In genomic region chr11:45182902-45183301, GRCh38 we compare ENCODE assay signal across 8 cellular contexts. TPM values are rescaled to one million over a fixed set of nuclear protein-coding genes. Genes with fewer than 3 reads are reported as not detected.
DNase-seq lines count a peak whose midpoint lies in the region; ATAC-seq, FAIRE-seq and TF ChIP-seq lines count a peak whose summit lies in the region.

No MANE protein-coding gene starts in this region.

- H3K4me1 ChIP-seq in cardiac muscle cell (ENCODE audit: low read depth) (peaks cover 12% of the 10 kb centered on the region), Panc1 (ENCODE audit: control insufficient read depth, insufficient read depth, low read length) (peaks cover 15% of the 10 kb centered on the region), transverse colon (peaks cover 3 to 21% (median 15%) of the 10 kb centered on the region in 4 donors)

- in situ Hi-C loops in Panc1 (cut with HindIII; ENCODE audit: low pct_unique_long_range_greater_than_20kb, low sequenced_read_pairs) (no loop called here), transverse colon (cut with MboI; ENCODE audit: low pct_ligation_motif_present in 1 of 4, low pct_unique_long_range_greater_than_20kb in 1 of 4, low sequenced_read_pairs in 3 of 4) (no loop called here)

- CTCF ChIA-PET in Panc1 (lab: Charles Lee): no interaction called here

- no peak for TF ChIP-seq EP300 in transverse colon (IDR thresholded peaks at IDR 0.05; ENCODE audit: low read depth)

- no peak overlapping the region for H3K4me3 ChIP-seq in cardiac muscle cell
- H3K4me3 ChIP-seq in Panc1 (ENCODE audit: low read depth in 2 of 2, low read length in 2 of 2): no peak overlapping the region
- H3K4me3 ChIP-seq in transverse colon: no peak overlapping the region

- ATAC-seq in Right ventricle myocardium inferior (no peak), Panc1 (no peak), HG02981 (IDR thresholded peaks at IDR 0.05; ENCODE audit: unreplicated experiment) (no peak)

- TF ChIP-seq POLR2A in transverse colon (IDR thresholded peaks at IDR 0.05): no peak

- TF ChIP-seq CTCF in cardiac muscle cell (IDR thresholded peaks at IDR 0.05; ENCODE audit: low read depth, low read length): peak; percentile 61
- TF ChIP-seq CTCF in Panc1 (IDR thresholded peaks at IDR 0.05): peak; percentile 75
- peak; percentile 47 to 64 (median 53) for TF ChIP-seq CTCF in transverse colon (IDR thresholded peaks at IDR 0.05)

- H3K27ac ChIP-seq in cardiac muscle cell (no peak overlapping the region), Panc1 (ENCODE audit: low read length) (no peak overlapping the region), transverse colon (peak overlapping the region in 1 of 4 donors; percentile 6)

- peaks cover 8% of the 10 kb centered on the region for H3K36me3 ChIP-seq in cardiac muscle cell
- no peaks in the 10 kb centered on the region for H3K36me3 ChIP-seq in Panc1 (ENCODE audit: control insufficient read depth, insufficient read depth, low read length)
- H3K36me3 ChIP-seq in transverse colon: no peaks in the 10 kb centered on the region

- 96% methylated on average over 14 of the region's 14 CpGs; no CpG with 5 or more reads in 1 of the 2 donors for WGBS in transverse colon (ENCODE audit: low coverage in 1 of 2), 2 donors

- intact Hi-C loops in Right ventricle myocardium inferior (cut with DNase I) (loop anchor here (1.0 to 5.0 kb wide), 2 partner anchors 27 to 36 kb away; partner anchors contain the start of gene PRDM11), Panc1 (cut with micrococcal nuclease; ENCODE audit: unreplicated experiment) (no loop called here), transverse colon (cut with DNase I; ENCODE audit: low total_unique reads) (no loop called here)

- POLR2A ChIA-PET in Panc1 (lab: Charles Lee): no interaction called here

- no peak for FAIRE-seq in HTR-8/SVneo (lab: Jason Lieb, UNC)

- no peaks in the 10 kb centered on the region for H3K27me3 ChIP-seq in cardiac muscle cell
- no peaks in the 10 kb centered on the region for H3K27me3 ChIP-seq in Panc1 (ENCODE audit: control insufficient read depth, insufficient read depth, low read length)
- H3K27me3 ChIP-seq in transverse colon: no peaks in the 10 kb centered on the region

- no TSS peak for BruUV-seq in Panc1 (replicated peaks; lab: Mats Ljungman, UMichigan)

- H3K9me3 ChIP-seq in cardiac muscle cell (ENCODE audit: low read depth) (no peaks in the 10 kb centered on the region), Panc1 (ENCODE audit: control insufficient read depth, insufficient read depth, low read depth, low read length) (no peaks in the 10 kb centered on the region), transverse colon (no peaks in the 10 kb centered on the region)

- DNase-seq in cardiac muscle cell (ENCODE audit: low read depth in 1 of 2, low spot score in 1 of 2) (peak; percentile 51 to 53), Right ventricle myocardium inferior (ENCODE audit: missing footprints) (no peak), Panc1 (ENCODE audit: low read depth, low spot score) (no peak), glomerular endothelial cell (ENCODE audit: extremely low read depth, low read depth, low spot score) (peak; percentile 10), transverse colon (peak; percentile 51), dedifferentiated amniotic fluid mesenchymal stem cell (ENCODE audit: extremely low spot score) (no peak), HTR-8/SVneo (ENCODE audit: insufficient read length, low spot score) (no peak)

RNA-seq across cellular contexts. Expression of gene PRDM11, which starts 36.5 kb away (rescaled TPM):
- total RNA-seq in cardiac muscle cell (15.9 and 20.5 TPM in 2 replicates), Right ventricle myocardium inferior (16.0 TPM), Panc1 (2021; ENCODE audit: unreplicated experiment) (27.4 TPM), glomerular endothelial cell (4.8 and 7.6 TPM in 2 replicates), transverse colon (10 to 100 TPM in 1 of 4 donors, 1 to 10 TPM in 3; 5.0 to 11.2 (median 7.9) TPM)
- 11.3 and 11.8 TPM in 2 replicates for polyA plus RNA-seq in cardiac muscle cell
- 31.9 TPM for polyA plus RNA-seq in Panc1 (2012; ENCODE audit: insufficient read length)

Comparison
In these comparisons a context has a peak if more than half of its experiments do, and no peak if none do; other contexts are left out.
1. DNase-seq: peak in cardiac muscle cell (2 of 2), glomerular endothelial cell (single experiment) and transverse colon (single experiment); none in Right ventricle myocardium inferior (single experiment), Panc1 (single experiment), dedifferentiated amniotic fluid mesenchymal stem cell (single experiment) and HTR-8/SVneo (single experiment).
2. Peak in every context shown above with its lines, with median percentiles within 50 percentile points of each other: CTCF ChIP-seq.